In the genomic region with DNA sequence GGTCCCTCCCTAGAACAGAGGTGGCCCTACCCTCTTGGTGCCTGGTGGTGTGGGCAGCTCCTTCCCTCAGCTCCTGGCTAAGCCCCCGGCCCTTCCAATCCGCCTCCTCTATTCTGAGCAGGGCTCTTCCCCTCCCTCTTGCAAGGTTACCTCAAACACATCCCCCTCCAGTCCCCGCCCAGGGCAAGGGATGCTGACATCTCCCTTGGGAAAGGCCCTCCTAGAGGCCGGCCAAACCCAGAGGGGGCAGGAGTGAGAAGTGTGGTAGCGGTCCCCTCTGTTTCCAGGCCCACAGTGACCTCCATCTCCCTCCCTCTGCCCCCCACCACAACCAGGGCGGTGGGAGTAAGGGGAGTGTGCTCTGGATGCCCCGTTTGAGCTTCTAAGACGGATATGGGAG, we compare ENCODE assay signal across 14 cellular contexts. TPM values are rescaled to one million over a fixed set of nuclear protein-coding genes. Genes with fewer than 3 reads are reported as not detected.
DNase-seq lines count a peak whose midpoint lies in the region; TF ChIP-seq lines count a peak whose summit lies in the region.
"Had no signal": no experiment of that assay in that cellular context is flagged by ENCODE, and none has a peak within 500 bp of the region (broad histone marks: within the 10 kb centered on the region; RNA-seq: fewer than 3 reads in every experiment).

No MANE protein-coding gene starts in this region.

- H3K14ac ChIP-seq in trophoblast cell (ENCODE audit: low read length): no peak overlapping the region

- no peak overlapping the region for H3K4me3 ChIP-seq in BLaER1
- no peak overlapping the region for H3K4me3 ChIP-seq in HEK293 (ENCODE audit: low read depth, low read length)
- peak overlapping the region; percentile 39 for H3K4me3 ChIP-seq in trophoblast cell (ENCODE audit: low read depth, low read length)
- H3K4me3 ChIP-seq: GM23248, HAP-1 had no signal

- H3K18ac ChIP-seq in trophoblast cell (ENCODE audit: low read length): no peak overlapping the region

- DNase-seq in caudate nucleus (lab: John Stamatoyannopoulos, UW): no peak
- DNase-seq in trophoblast cell: no peak
- DNase-seq in GM20000 (ENCODE audit: low spot score): no peak
- DNase-seq in CD1c-positive myeloid dendritic cell (ENCODE audit: extremely low spot score): no peak
- no peak for DNase-seq in NCI-H146 (lab: John Stamatoyannopoulos, UW)
- DNase-seq: Calu3; CD4-positive, alpha-beta T cell; DMS 273 treated with DMSO at 0.1 percent for 48 hours; GM23248; HFFc6 had no signal

- no peak overlapping the region for H4K12ac ChIP-seq in trophoblast cell (ENCODE audit: low read depth, low read length)

- H3K36me3 ChIP-seq in BLaER1 (no peaks in the 10 kb centered on the region), HEK293 (ENCODE audit: control insufficient read depth in 2 of 2, insufficient read depth in 1 of 2, low read length in 2 of 2) (no peaks in the 10 kb centered on the region), trophoblast cell (ENCODE audit: control insufficient read depth in 1 of 2, insufficient read depth in 2 of 2, low read length in 2 of 2) (no peaks in the 10 kb centered on the region)
- H3K36me3 ChIP-seq: HAP-1 had no signal

- H3K79me2 ChIP-seq in trophoblast cell (ENCODE audit: control insufficient read depth, insufficient read depth, low read length, poor library complexity): no peaks in the 10 kb centered on the region

- no peak overlapping the region for H2AFZ ChIP-seq in trophoblast cell (ENCODE audit: insufficient read depth, low read length, poor library complexity)
- H2AFZ ChIP-seq: GM23248 had no signal

- H4K20me1 ChIP-seq in BLaER1: peaks cover 69% of the 10 kb centered on the region

- H3K4me1 ChIP-seq in BLaER1 (peaks cover 92% of the 10 kb centered on the region), HEK293 (ENCODE audit: control insufficient read depth, insufficient read depth, low read length) (no peaks in the 10 kb centered on the region), trophoblast cell (ENCODE audit: control insufficient read depth in 1 of 2, insufficient read depth in 2 of 2, low read length in 2 of 2) (peaks cover 0 to 3% of the 10 kb centered on the region in 2 experiments)

- WGBS in trophoblast cell (ENCODE audit: extremely low coverage, insufficient coverage, insufficient read length): no CpG with 5 or more reads among the region's 8 CpGs

- H3K27me3 ChIP-seq in BLaER1 (peaks cover 85% of the 10 kb centered on the region), trophoblast cell (ENCODE audit: insufficient read depth, low read length) (peaks cover 27% of the 10 kb centered on the region)

- CTCF ChIA-PET in HEK293 (lab: Yijun Ruan, JAX): interaction anchor here (0.6 kb wide), 1 partner anchor 49 kb away, joined by 3 read pairs; no protein-coding TSS in a partner anchor

- H3K4me2 ChIP-seq in BLaER1 (peak overlapping the region; percentile 73), trophoblast cell (ENCODE audit: low read length) (no peak overlapping the region)

- H3K9ac ChIP-seq in BLaER1: no peak overlapping the region
- H3K9ac ChIP-seq in trophoblast cell (ENCODE audit: low read length): no peak overlapping the region
- H3K9ac ChIP-seq: GM23248 had no signal

- POLR2A ChIA-PET in HEK293 (lab: Yijun Ruan, JAX): no interaction called here

- TF ChIP-seq CTCF in HEK293 (tag by site-specific recombination; IDR thresholded peaks at IDR 0.05): no peak
- TF ChIP-seq CTCF in GM20000 (IDR thresholded peaks at IDR 0.05; ENCODE audit: extremely low read depth, missing control alignments): no peak

- no peak overlapping the region for H3K4ac ChIP-seq in trophoblast cell (ENCODE audit: low read depth, low read length)

- H3K23ac ChIP-seq in trophoblast cell (ENCODE audit: low read length): no peak overlapping the region

- H3K9me3 ChIP-seq in BLaER1 (no peaks in the 10 kb centered on the region), HEK293 (ENCODE audit: control insufficient read depth, insufficient read depth, low read depth, low read length) (no peaks in the 10 kb centered on the region), trophoblast cell (ENCODE audit: insufficient read depth, low read depth, low read length) (peaks cover 4% of the 10 kb centered on the region)
- H3K9me3 ChIP-seq: HAP-1 had no signal

- H3K27ac ChIP-seq in BLaER1: no peak overlapping the region
- no peak overlapping the region for H3K27ac ChIP-seq in HEK293 (ENCODE audit: extremely low read depth, low read depth, low read length)
- peak overlapping the region; percentile 13 for H3K27ac ChIP-seq in caudate nucleus (ENCODE audit: low read depth, low read length)
- H3K27ac ChIP-seq in trophoblast cell (ENCODE audit: low read depth, low read length): no peak overlapping the region
- H3K27ac ChIP-seq: GM23248 had no signal

- no peaks in the 10 kb centered on the region for H3K79me1 ChIP-seq in trophoblast cell (ENCODE audit: low read length)

- no peak overlapping the region for H2AK5ac ChIP-seq in trophoblast cell (ENCODE audit: low read length)

- H4K8ac ChIP-seq in trophoblast cell (ENCODE audit: low read depth, low read length): no peak overlapping the region

- no peak overlapping the region for H4K91ac ChIP-seq in trophoblast cell (ENCODE audit: low read depth, low read length)

- no peak overlapping the region for H2BK5ac ChIP-seq in trophoblast cell (ENCODE audit: low read depth, low read length, poor library complexity)

- no peak overlapping the region for H2BK120ac ChIP-seq in trophoblast cell (ENCODE audit: insufficient read depth, low read length, poor library complexity)

- no peak overlapping the region for H2BK12ac ChIP-seq in trophoblast cell (ENCODE audit: low read length)

TF ChIP-seq in HEK293, 187 proteins besides CTCF, POLR2A, EP300 and RAD21:
- peak; percentile 37; the same call in 1 of the 2 replicates for TF ChIP-seq EGR2 (tag by site-specific recombination; IDR thresholded peaks at IDR 0.05; ENCODE audit: low read depth)
- no peak for TF ChIP-seq HOXD13 (CRISPR knock-in tag; IDR thresholded peaks at IDR 0.05; ENCODE audit: borderline replicate concordance)
- no peak for TF ChIP-seq YY1 (tag by site-specific recombination; IDR thresholded peaks at IDR 0.05)
- peak; percentile 42; the same call in 1 of the 2 replicates for TF ChIP-seq SP2 (tag by site-specific recombination; IDR thresholded peaks at IDR 0.05)
- TF ChIP-seq ZFHX2 (tag by site-specific recombination; conservative IDR thresholded peaks at IDR 0.05): 0 out of 2 replicates have a peak, but pooled peaks have one; percentile 13
- TF ChIP-seq ZNF544 (tag by site-specific recombination; IDR thresholded peaks at IDR 0.05): no peak
- TF ChIP-seq ZNF341 (tag by site-specific recombination; IDR thresholded peaks at IDR 0.05; ENCODE audit: low read depth): no peak
- no peak for TF ChIP-seq ZBTB44 (tag by site-specific recombination; IDR thresholded peaks at IDR 0.05)

RNA-seq across cellular contexts. Expression of gene LINGO3, which starts 2.5 kb away (rescaled TPM):
- not detected in 2 replicates for polyA plus RNA-seq in trophoblast cell (2013)
- polyA plus RNA-seq: GM23248, HepG2 had no signal

RNA-seq across cellular contexts. Expression of gene LSM7, which starts 23.0 kb away (rescaled TPM):
- polyA plus RNA-seq in trophoblast cell (2013): 193 and 208 TPM in 2 replicates

RNA-seq across cellular contexts. Expression of gene SPPL2B, which starts 23.1 kb away (rescaled TPM):
- 27.5 and 28.8 TPM in 2 replicates for polyA plus RNA-seq in trophoblast cell (2013)

RNA-seq across cellular contexts. Expression of gene PEAK3, which starts 23.4 kb away (rescaled TPM):
- polyA plus RNA-seq in trophoblast cell (2013): 0.03 TPM in 2 replicates
- polyA plus RNA-seq: GM23248, HepG2 had no signal

RNA-seq across cellular contexts. Expression of gene JSRP1, which starts 49.2 kb away (rescaled TPM):
- 0.10 and 0.12 TPM in 2 replicates for polyA plus RNA-seq in trophoblast cell (2013)
- polyA plus RNA-seq: GM23248 had no signal
